24 cellular contexts compared by ENCODE assay signal in genomic region chr3:174548841-174549623, GRCh38.
"Had no signal": no experiment of that assay in that cellular context is flagged by ENCODE, and none has a peak within 500 bp of the region (broad histone marks: within the 10 kb centered on the region; RNA-seq: fewer than 3 reads in every experiment).

No MANE protein-coding gene starts in this region.

- H3K4me1 ChIP-seq: Peyer's patch had no signal

- H3K9me3 ChIP-seq: Peyer's patch had no signal

- H3K27me3 ChIP-seq: Peyer's patch had no signal

- H3K9me3 Mint-ChIP-seq: activated B cell treated with CpG ODN at 0.5 μM for 24 hours; activated CD4-positive, alpha-beta T cell treated with anti-CD3 and anti-CD28 coated beads, Interleukin-2, amount 10 ng/mL, durations not matched to agents 24 days and 14 days; activated T-cell treated with anti-CD3 and anti-CD28 coated beads, Interleukin-2, amount 50 U/mL, for 24 hours had no signal

- H3K27ac ChIP-seq: Peyer's patch had no signal

- H3K36me3 Mint-ChIP-seq: activated CD8-positive, alpha-beta memory T cell treated with anti-CD3 and anti-CD28 coated beads, Interleukin-2, amount 10 ng/mL, durations not matched to agents 7 days and 5 days; activated naive CD8-positive, alpha-beta T cell; brain; T-cell had no signal

- H3K4me3 ChIP-seq: Peyer's patch had no signal

- H3K36me3 ChIP-seq: Peyer's patch had no signal

- H3K27me3 Mint-ChIP-seq: activated B cell treated with CpG ODN at 0.5 μM for 24 hours; activated CD4-positive, alpha-beta T cell treated with anti-CD3 and anti-CD28 coated beads, Interleukin-2, amount 10 ng/mL, durations not matched to agents 24 days and 14 days; activated CD8-positive, alpha-beta memory T cell treated with anti-CD3 and anti-CD28 coated beads, Interleukin-2, amount 10 ng/mL, durations not matched to agents 7 days and 5 days; activated naive CD8-positive, alpha-beta T cell; activated T-cell treated with anti-CD3 and anti-CD28 coated beads, Interleukin-2, amount 50 U/mL, for 24 hours; brain; T-cell had no signal

- H3K27ac Mint-ChIP-seq: activated B cell treated with CpG ODN at 0.5 μM for 24 hours; activated CD4-positive, alpha-beta T cell treated with anti-CD3 and anti-CD28 coated beads, Interleukin-2, amount 10 ng/mL, durations not matched to agents 24 days and 14 days; activated CD8-positive, alpha-beta memory T cell treated with anti-CD3 and anti-CD28 coated beads, Interleukin-2, amount 10 ng/mL, durations not matched to agents 7 days and 5 days; activated naive CD8-positive, alpha-beta T cell; activated T-cell treated with anti-CD3 and anti-CD28 coated beads, Interleukin-2, amount 50 U/mL, for 24 hours; T-cell had no signal

- FAIRE-seq: astrocyte had no signal

- DNase-seq: activated B cell treated with CpG ODN at 0.5 μM for 24 hours; activated CD4-positive, alpha-beta T cell treated with anti-CD3 and anti-CD28 coated beads for 1 hour; activated CD4-positive, alpha-beta T cell treated with anti-CD3 and anti-CD28 coated beads, Interleukin-2, amount 10 ng/mL, durations not matched to agents 24 days and 14 days; activated CD4-positive, alpha-beta T cell treated with anti-CD3 and anti-CD28 coated beads, Interleukin-2, amount 50 U/mL, for 48 hours; activated CD8-positive, alpha-beta memory T cell treated with anti-CD3 and anti-CD28 coated beads, Interleukin-2, amount 10 ng/mL, durations not matched to agents 7 days and 5 days; activated effector memory CD4-positive, alpha-beta T cell treated with anti-CD3 and anti-CD28 coated beads, Interleukin-2, amount 50 U/mL, for 16 hours; activated naive CD4-positive, alpha-beta T cell treated with Interleukin-2 at 50 U/mL for 16 hours; activated T-cell treated with anti-CD3 and anti-CD28 coated beads, Interleukin-2, amount 50 U/mL, for 24 hours; amygdala; KBM-7; NCI-H1048; NCI-H1417 treated with DMSO at 0.1 percent for 48 hours; NCI-H187 treated with DMSO at 0.1 percent for 48 hours; NCI-H2107; NCI-H510A treated with DMSO at 0.1 percent for 48 hours; NK-92 treated with Interleukin-12 subunit alpha and Interleukin-12 subunit beta, amount 100 ng/mL, for 24 hours; Peyer's patch; SHP77; T-cell; T-helper 2 cell; T1000 had no signal

- H3K4me1 Mint-ChIP-seq: activated B cell treated with CpG ODN at 0.5 μM for 24 hours; activated CD4-positive, alpha-beta T cell treated with anti-CD3 and anti-CD28 coated beads, Interleukin-2, amount 10 ng/mL, durations not matched to agents 24 days and 14 days; activated CD8-positive, alpha-beta memory T cell treated with anti-CD3 and anti-CD28 coated beads, Interleukin-2, amount 10 ng/mL, durations not matched to agents 7 days and 5 days; brain; T-cell had no signal

- H3K4me3 Mint-ChIP-seq: activated B cell treated with CpG ODN at 0.5 μM for 24 hours; activated CD4-positive, alpha-beta T cell treated with anti-CD3 and anti-CD28 coated beads, Interleukin-2, amount 10 ng/mL, durations not matched to agents 24 days and 14 days; activated CD8-positive, alpha-beta memory T cell treated with anti-CD3 and anti-CD28 coated beads, Interleukin-2, amount 10 ng/mL, durations not matched to agents 7 days and 5 days; activated naive CD8-positive, alpha-beta T cell; activated T-cell treated with anti-CD3 and anti-CD28 coated beads, Interleukin-2, amount 50 U/mL, for 24 hours; brain; T-cell had no signal
